In the genomic region with DNA sequence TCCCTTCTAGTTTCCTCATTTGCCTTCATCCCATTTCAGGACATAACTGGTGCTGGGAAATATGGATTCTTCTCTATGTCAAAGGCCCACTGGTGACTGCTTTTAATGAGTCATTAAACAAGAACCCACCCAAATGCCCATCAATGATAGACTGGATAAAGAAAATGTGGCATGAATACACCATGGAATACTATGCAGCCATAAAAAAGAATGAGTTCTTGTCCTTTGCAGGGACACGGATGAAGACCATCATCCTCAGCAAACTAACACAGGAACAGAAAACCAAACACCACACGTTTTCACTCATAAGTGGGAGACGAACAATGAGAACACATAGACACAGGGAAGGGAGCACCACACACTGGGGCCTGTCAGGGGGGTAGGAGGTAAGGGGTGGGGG, we compare ENCODE assay signal across 17 cellular contexts.
DNase-seq lines count a peak whose midpoint lies in the region; ATAC-seq and TF ChIP-seq lines count a peak whose summit lies in the region.
"Had no signal": no experiment of that assay in that cellular context is flagged by ENCODE, and none has a peak within 500 bp of the region (broad histone marks: within the 10 kb centered on the region; RNA-seq: fewer than 3 reads in every experiment).

No MANE protein-coding gene starts in this region.

- CTCF ChIA-PET in T-cell (lab: Charles Lee) = interaction anchor here in 1 of 2 donors (0.6 kb wide), 1 partner anchor 9 kb away, joined by 3 read pairs; no protein-coding TSS in a partner anchor

- no peak for DNase-seq in activated T-cell treated with anti-CD3 and anti-CD28 coated beads, Interleukin-2, amount 50 U/mL, for 24 hours
- DNase-seq in activated T-cell treated with anti-CD3 and anti-CD28 coated beads for 4 hours (no peak), T-cell (no peak), natural killer cell (no peak), SHP77 treated with DMSO at 0.1 percent for 48 hours (lab: John Stamatoyannopoulos, UW) (no peak), SKM-1 treated with dmso at 0.1 percent for 144 hours (lab: John Stamatoyannopoulos, UW; ENCODE audit: unreplicated experiment) (no peak)
- DNase-seq: 8988T, ACHN, COR-L47, H9, HFFc6, NCI-H2029 treated with DMSO at 0.1 percent for 48 hours, NCI-H2227 treated with DMSO at 0.1 percent for 48 hours, NCI-H526 treated with DMSO at 0.1 percent for 48 hours, Right ventricle myocardium superior had no signal

- no peak for TF ChIP-seq CTCF in natural killer cell (IDR thresholded peaks at IDR 0.05)

- intact Hi-C loops in natural killer cell (cut with micrococcal nuclease) = no loop called here

- H3K27ac Mint-ChIP-seq in activated T-cell treated with anti-CD3 and anti-CD28 coated beads, Interleukin-2, amount 50 U/mL, for 24 hours = peak overlapping the region; percentile 44
- peak overlapping the region; percentile 27 to 68 for H3K27ac Mint-ChIP-seq in T-cell
- H3K27ac Mint-ChIP-seq in natural killer cell = peak overlapping the region; percentile 47 to 65
- H3K27ac Mint-ChIP-seq: GM23338, H9, HFFc6 had no signal

- ATAC-seq in T-cell (replicated peaks in 1 of 4) = no peak
- no peak for ATAC-seq in natural killer cell
- ATAC-seq in HG03432 (IDR thresholded peaks at IDR 0.05; ENCODE audit: unreplicated experiment) = no peak
- ATAC-seq: GM23338 had no signal

- H3K27me3 Mint-ChIP-seq in activated T-cell treated with anti-CD3 and anti-CD28 coated beads, Interleukin-2, amount 50 U/mL, for 24 hours = no peaks in the 10 kb centered on the region
- H3K27me3 Mint-ChIP-seq in T-cell = no peaks in the 10 kb centered on the region
- H3K27me3 Mint-ChIP-seq in natural killer cell (ENCODE audit: low read depth in 2 of 2) = no peaks in the 10 kb centered on the region

- peaks cover 2% of the 10 kb centered on the region for H3K9me3 Mint-ChIP-seq in activated T-cell treated with anti-CD3 and anti-CD28 coated beads, Interleukin-2, amount 50 U/mL, for 24 hours
- peaks cover 0 to 4% (median 3%) of the 10 kb centered on the region in 3 donors for H3K9me3 Mint-ChIP-seq in T-cell
- H3K9me3 Mint-ChIP-seq in natural killer cell = peaks cover 0 to 2% of the 10 kb centered on the region in 2 donors
- H3K9me3 Mint-ChIP-seq: GM23338, H9, HFFc6 had no signal

- H3K36me3 Mint-ChIP-seq in activated T-cell treated with anti-CD3 and anti-CD28 coated beads, Interleukin-2, amount 50 U/mL, for 24 hours (ENCODE audit: low read depth) = peaks cover 50% of the 10 kb centered on the region
- H3K36me3 Mint-ChIP-seq in T-cell = peaks cover 42% of the 10 kb centered on the region
- H3K36me3 Mint-ChIP-seq in natural killer cell = peaks cover 24% of the 10 kb centered on the region

- H3K4me3 Mint-ChIP-seq in activated T-cell treated with anti-CD3 and anti-CD28 coated beads, Interleukin-2, amount 50 U/mL, for 24 hours = no peak overlapping the region
- H3K4me3 Mint-ChIP-seq in T-cell (no peak overlapping the region), natural killer cell (no peak overlapping the region)
- H3K4me3 Mint-ChIP-seq: GM23338, H9, HFFc6 had no signal

- POLR2A ChIA-PET in T-cell (lab: Charles Lee) = interaction anchor here in 1 of 2 donors (0.5 kb wide), 1 partner anchor 780 kb away, joined by 7 read pairs; no protein-coding TSS in a partner anchor

- H3K4me1 Mint-ChIP-seq in activated T-cell treated with anti-CD3 and anti-CD28 coated beads, Interleukin-2, amount 50 U/mL, for 24 hours (ENCODE audit: low read depth) = peaks cover 7% of the 10 kb centered on the region
- peaks cover 0 to 8% (median 5%) of the 10 kb centered on the region in 3 donors for H3K4me1 Mint-ChIP-seq in T-cell
- H3K4me1 Mint-ChIP-seq in natural killer cell = peaks cover 9% of the 10 kb centered on the region in 2 donors
